In the genomic region with DNA sequence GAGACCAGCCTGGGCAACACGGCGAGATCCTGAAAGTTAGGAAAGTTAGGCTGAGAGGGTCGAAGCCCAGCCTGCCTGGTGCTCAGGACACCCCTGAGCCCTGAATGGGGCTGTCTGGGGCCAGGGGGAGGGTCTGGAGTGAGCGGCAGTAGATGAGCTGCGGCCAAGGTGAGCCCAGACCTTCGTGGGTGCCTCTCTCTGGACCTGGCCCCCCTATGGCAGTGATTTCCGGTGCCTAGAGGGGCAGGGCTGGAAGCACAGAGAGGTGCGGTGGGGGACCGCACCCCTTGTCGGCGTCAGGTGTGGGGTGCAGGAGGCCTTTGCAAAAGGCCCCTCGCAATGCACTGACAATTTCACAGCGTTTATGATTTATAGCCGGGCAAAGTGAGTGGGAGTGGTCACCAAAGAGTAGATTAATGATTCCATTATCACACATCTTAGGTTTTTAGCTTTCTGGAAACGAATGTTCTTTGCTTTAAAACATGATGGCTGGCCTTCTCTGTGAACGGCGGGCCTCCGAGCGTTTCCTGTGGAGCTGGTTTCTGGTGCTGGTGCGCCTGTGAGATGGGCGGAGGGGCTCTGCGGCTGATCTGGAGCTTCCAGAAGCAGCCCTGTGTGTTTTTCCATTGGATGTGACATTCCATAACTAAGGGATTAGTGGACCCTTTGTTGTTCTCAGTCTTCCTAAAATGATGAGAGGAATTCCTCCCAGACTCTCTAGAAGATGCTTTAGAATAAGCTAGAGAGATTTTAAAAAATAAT, we compare ENCODE assay signal across 26 cellular contexts.
"Had no signal": no experiment of that assay in that cellular context is flagged by ENCODE, and none has a peak within 500 bp of the region (broad histone marks: within the 10 kb centered on the region; RNA-seq: fewer than 3 reads in every experiment).

No MANE protein-coding gene starts in this region.

- H3K4me1 ChIP-seq: breast epithelium, foreskin keratinocyte had no signal

- H3K4me3 Mint-ChIP-seq: activated CD8-positive, alpha-beta T cell treated with anti-CD3 and anti-CD28 coated beads for 36 hours; activated naive CD4-positive, alpha-beta T cell treated with anti-CD3 and anti-CD28 coated beads, Interleukin-2, amount 50 U/mL, for 24 hours; activated naive CD8-positive, alpha-beta T cell treated with anti-CD3 and anti-CD28 coated beads, Interleukin-2, amount 50 U/mL, for 24 hours; activated T-cell treated with anti-CD3 and anti-CD28 coated beads, Interleukin-2, amount 50 U/mL, for 4 hours; activated T-helper 17 cell treated with anti-CD3 and anti-CD28 coated beads, Interleukin-2, amount 50 U/mL, for 72 hours; stimulated activated naive B cell treated with anti-CD40 and anti-IgM and Interleukin-4, amounts not matched to agents 10 μg/mL and 1 μg/mL and 100 μg/mL, for 72 hours had no signal

- H3K9me3 Mint-ChIP-seq: activated CD8-positive, alpha-beta T cell treated with anti-CD3 and anti-CD28 coated beads for 36 hours; activated naive CD4-positive, alpha-beta T cell treated with anti-CD3 and anti-CD28 coated beads, Interleukin-2, amount 50 U/mL, for 24 hours; activated naive CD8-positive, alpha-beta T cell treated with anti-CD3 and anti-CD28 coated beads, Interleukin-2, amount 50 U/mL, for 24 hours; activated T-cell treated with anti-CD3 and anti-CD28 coated beads, Interleukin-2, amount 50 U/mL, for 4 hours; activated T-helper 17 cell treated with anti-CD3 and anti-CD28 coated beads, Interleukin-2, amount 50 U/mL, for 72 hours; stimulated activated naive B cell treated with anti-CD40 and anti-IgM and Interleukin-4, amounts not matched to agents 10 μg/mL and 1 μg/mL and 100 μg/mL, for 72 hours had no signal

- H3K36me3 ChIP-seq: breast epithelium, heart right ventricle, left lung, neutrophil, stomach, thyroid gland, WERI-Rb-1 had no signal

- H3K27me3 Mint-ChIP-seq: activated CD8-positive, alpha-beta T cell treated with anti-CD3 and anti-CD28 coated beads for 36 hours; activated naive CD4-positive, alpha-beta T cell treated with anti-CD3 and anti-CD28 coated beads, Interleukin-2, amount 50 U/mL, for 24 hours; activated naive CD8-positive, alpha-beta T cell treated with anti-CD3 and anti-CD28 coated beads, Interleukin-2, amount 50 U/mL, for 24 hours; activated T-helper 17 cell treated with anti-CD3 and anti-CD28 coated beads, Interleukin-2, amount 50 U/mL, for 72 hours had no signal

- H3K36me3 Mint-ChIP-seq: activated naive CD4-positive, alpha-beta T cell treated with anti-CD3 and anti-CD28 coated beads, Interleukin-2, amount 50 U/mL, for 24 hours; stimulated activated naive B cell treated with anti-CD40 and anti-IgM and Interleukin-4, amounts not matched to agents 10 μg/mL and 1 μg/mL and 100 μg/mL, for 72 hours had no signal

- H3K4me3 ChIP-seq: breast epithelium, heart right ventricle, left lung, lung, skin epidermis, stomach, thyroid gland had no signal

- DNase-seq: activated CD4-positive, alpha-beta T cell treated with anti-CD3 and anti-CD28 coated beads, Interleukin-2, amount 50 U/mL, for 1 hour; activated CD8-positive, alpha-beta T cell treated with anti-CD3 and anti-CD28 coated beads for 36 hours; activated gamma-delta T cell treated with Interleukin-2 at 50 U/mL for 16 hours; activated naive CD8-positive, alpha-beta T cell treated with anti-CD3 and anti-CD28 coated beads, Interleukin-2, amount 50 U/mL, for 24 hours; activated T-cell treated with anti-CD3 and anti-CD28 coated beads, Interleukin-2, amount 50 U/mL, for 4 hours; amygdala; central memory CD4-positive, alpha-beta T cell; foreskin keratinocyte; heart right ventricle; stimulated activated CD4-positive, alpha-beta T cell treated with anti-CD3 and anti-CD28 coated beads, Interleukin-4, amount 100 ng/mL, for 4 hours; stimulated activated CD8-positive, alpha-beta memory T cell treated with anti-CD3 and anti-CD28 coated beads, Interleukin-4, amount 100 ng/mL, for 48 hours; stimulated activated naive B cell treated with anti-CD40 and anti-IgM and Interleukin-4, amounts not matched to agents 10 μg/mL and 1 μg/mL and 100 μg/mL, for 72 hours; stomach; T1000; thyroid gland; WERI-Rb-1 had no signal

- H3K27ac ChIP-seq: breast epithelium, foreskin keratinocyte, left lung, neutrophil, skin epidermis, stomach, thyroid gland, WERI-Rb-1 had no signal

- H3K9me3 ChIP-seq: breast epithelium, heart right ventricle, left lung, neutrophil, stomach, thyroid gland had no signal

- ATAC-seq: activated CD4-positive, CD25-positive, alpha-beta regulatory T cell treated with anti-CD3 and anti-CD28 coated beads, Interleukin-2, amount 50 U/mL, for 24 hours; activated CD8-positive, alpha-beta T cell treated with anti-CD3 and anti-CD28 coated beads for 36 hours; activated naive CD8-positive, alpha-beta T cell treated with anti-CD3 and anti-CD28 coated beads, Interleukin-2, amount 50 U/mL, for 24 hours; activated T-cell treated with anti-CD3 and anti-CD28 coated beads, Interleukin-2, amount 50 U/mL, for 4 hours; activated T-helper 17 cell treated with anti-CD3 and anti-CD28 coated beads, Interleukin-2, amount 50 U/mL, for 72 hours; esophagus mucosa; foreskin keratinocyte; heart right ventricle; left lung; sciatic nerve; stimulated activated naive B cell treated with anti-CD40 and anti-IgM and Interleukin-4, amounts not matched to agents 10 μg/mL and 1 μg/mL and 100 μg/mL, for 72 hours had no signal

- H3K27me3 ChIP-seq: breast epithelium, foreskin keratinocyte, heart right ventricle, left lung, stomach, thyroid gland had no signal

- H3K27ac Mint-ChIP-seq: activated CD8-positive, alpha-beta T cell treated with anti-CD3 and anti-CD28 coated beads for 36 hours; activated naive CD4-positive, alpha-beta T cell treated with anti-CD3 and anti-CD28 coated beads, Interleukin-2, amount 50 U/mL, for 24 hours; activated T-helper 17 cell treated with anti-CD3 and anti-CD28 coated beads, Interleukin-2, amount 50 U/mL, for 72 hours; stimulated activated naive B cell treated with anti-CD40 and anti-IgM and Interleukin-4, amounts not matched to agents 10 μg/mL and 1 μg/mL and 100 μg/mL, for 72 hours had no signal
